ENCODE assay signal across 8 cellular contexts in the genomic region with DNA sequence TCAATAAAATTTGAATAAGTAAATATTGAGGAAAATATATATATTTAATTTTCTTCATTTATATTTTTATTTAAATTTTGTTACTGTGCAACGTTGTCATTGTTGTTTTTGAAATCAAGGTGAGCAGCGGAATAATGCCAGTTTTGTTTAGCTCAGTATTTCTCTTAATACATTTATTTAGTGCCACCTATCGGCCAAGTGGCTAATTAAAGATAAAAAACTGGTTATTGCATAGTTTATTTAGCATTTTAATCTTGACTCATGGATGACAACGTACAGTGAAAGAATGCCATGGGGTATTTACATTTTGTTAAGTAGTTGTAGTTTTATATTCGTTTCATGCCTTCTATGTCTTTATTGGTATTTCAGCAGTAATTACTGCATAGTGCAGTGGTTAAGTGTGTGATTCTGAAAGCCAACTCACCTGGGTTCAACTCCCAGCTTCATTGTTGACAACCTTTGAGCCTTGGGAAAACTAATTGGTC.
DNase-seq lines count a peak whose midpoint lies in the region; ATAC-seq and TF ChIP-seq lines count a peak whose summit lies in the region.

No MANE protein-coding gene starts in this region.

- CTCF ChIA-PET in A673 (lab: Charles Lee): interaction anchor here (0.7 to 1.3 kb wide), 6 partner anchors 39 to 573 kb away, joined by 3 to 11 read pairs (median 3); no protein-coding TSS in a partner anchor
- CTCF ChIA-PET in activated B cell treated with CpG ODN at 0.5 μM for 24 hours (lab: Charles Lee): interaction anchor here (0.6 to 1.7 kb wide), 11 partner anchors 18 to 718 kb away, joined by 3 to 9 read pairs (median 4); no protein-coding TSS in a partner anchor

- H3K9me3 Mint-ChIP-seq in activated B cell treated with CpG ODN at 0.5 μM for 24 hours: no peaks in the 10 kb centered on the region
- no peaks in the 10 kb centered on the region for H3K9me3 Mint-ChIP-seq in activated naive CD8-positive, alpha-beta T cell treated with anti-CD3 and anti-CD28 coated beads, Interleukin-2, amount 50 U/mL, for 24 hours

- intact Hi-C loops in A673 (cut with micrococcal nuclease; ENCODE audit: unreplicated experiment): loop anchor here (1.0 to 5.0 kb wide), 2 partner anchors 553 to 718 kb away; no protein-coding TSS in a partner anchor
- intact Hi-C loops in activated B cell treated with CpG ODN at 0.5 μM for 24 hours (cut with micrococcal nuclease): loop anchor here (1.0 to 5.0 kb wide), 4 partner anchors 553 to 1690 kb away; no protein-coding TSS in a partner anchor

- H3K27ac ChIP-seq in A673 (ENCODE audit: low read depth, low read length, poor library complexity, severe bottlenecking): no peak overlapping the region

- peaks cover 13% of the 10 kb centered on the region for H3K4me1 ChIP-seq in A673 (ENCODE audit: insufficient read depth, low read length, poor library complexity, severe bottlenecking)

- H3K27ac Mint-ChIP-seq in activated B cell treated with CpG ODN at 0.5 μM for 24 hours: no peak overlapping the region
- no peak overlapping the region for H3K27ac Mint-ChIP-seq in activated naive CD8-positive, alpha-beta T cell treated with anti-CD3 and anti-CD28 coated beads, Interleukin-2, amount 50 U/mL, for 24 hours

- ATAC-seq in activated B cell treated with CpG ODN at 0.5 μM for 24 hours (ENCODE audit: low read depth) (no peak), HG03457 (IDR thresholded peaks at IDR 0.05; ENCODE audit: unreplicated experiment) (no peak)
- ATAC-seq in activated naive CD8-positive, alpha-beta T cell treated with anti-CD3 and anti-CD28 coated beads, Interleukin-2, amount 50 U/mL, for 24 hours: no peak

- in situ Hi-C loops in GM13977 (cut with MboI; ENCODE audit: low pct_unique_long_range_greater_than_20kb, low sequenced_read_pairs, unreplicated experiment): no loop called here

- POLR2A ChIA-PET in A673 (lab: Charles Lee; ENCODE audit: low non-redundant PET): no interaction called here
- POLR2A ChIA-PET in activated B cell treated with CpG ODN at 0.5 μM for 24 hours (lab: Charles Lee): no interaction called here

- H3K27me3 Mint-ChIP-seq in activated B cell treated with CpG ODN at 0.5 μM for 24 hours: peaks cover 7% of the 10 kb centered on the region
- peaks cover 11% of the 10 kb centered on the region for H3K27me3 Mint-ChIP-seq in activated naive CD8-positive, alpha-beta T cell treated with anti-CD3 and anti-CD28 coated beads, Interleukin-2, amount 50 U/mL, for 24 hours

- no peaks in the 10 kb centered on the region for H3K4me1 Mint-ChIP-seq in activated B cell treated with CpG ODN at 0.5 μM for 24 hours
- H3K4me1 Mint-ChIP-seq in activated naive CD8-positive, alpha-beta T cell treated with anti-CD3 and anti-CD28 coated beads, Interleukin-2, amount 50 U/mL, for 24 hours: peaks cover 5% of the 10 kb centered on the region

- H3K36me3 Mint-ChIP-seq in activated B cell treated with CpG ODN at 0.5 μM for 24 hours (ENCODE audit: low read depth): no peaks in the 10 kb centered on the region
- no peaks in the 10 kb centered on the region for H3K36me3 Mint-ChIP-seq in activated naive CD8-positive, alpha-beta T cell treated with anti-CD3 and anti-CD28 coated beads, Interleukin-2, amount 50 U/mL, for 24 hours (ENCODE audit: low read depth)

- H3K4me3 ChIP-seq in A673 (ENCODE audit: low read depth, low read length, poor library complexity, severe bottlenecking) (no peak overlapping the region), kidney epithelial cell (ENCODE audit: low read depth, low read length) (no peak overlapping the region)

- no peak overlapping the region for H3K4me3 Mint-ChIP-seq in activated B cell treated with CpG ODN at 0.5 μM for 24 hours
- no peak overlapping the region for H3K4me3 Mint-ChIP-seq in activated naive CD8-positive, alpha-beta T cell treated with anti-CD3 and anti-CD28 coated beads, Interleukin-2, amount 50 U/mL, for 24 hours

- no peaks in the 10 kb centered on the region for H3K9me3 ChIP-seq in A673 (ENCODE audit: low read depth, low read length, poor library complexity, severe bottlenecking)

- TF ChIP-seq CTCF in A673 (conservative IDR thresholded peaks at IDR 0.05; ENCODE audit: low read depth, low read length): peak; percentile 64
- TF ChIP-seq CTCF in GM13977 (IDR thresholded peaks at IDR 0.05; ENCODE audit: extremely low read depth, insufficient read depth, missing control alignments): peak; percentile 64
- peak; percentile 71 for TF ChIP-seq CTCF in activated B cell treated with CpG ODN at 0.5 μM for 24 hours (IDR thresholded peaks at IDR 0.05)
- peak; percentile 47 for TF ChIP-seq CTCF in kidney epithelial cell (IDR thresholded peaks at IDR 0.05; ENCODE audit: insufficient read depth, low read length, poor library complexity, severe bottlenecking)

- peak; percentile 74 for DNase-seq in A673 (ENCODE audit: low spot score)
- DNase-seq in GM13977 (ENCODE audit: low spot score): peak; percentile 31
- peak; percentile 42 for DNase-seq in NCI-H128 (lab: John Stamatoyannopoulos, UW; ENCODE audit: unreplicated experiment)
- DNase-seq in activated B cell treated with CpG ODN at 0.5 μM for 24 hours: no peak
- DNase-seq in kidney epithelial cell (ENCODE audit: low read depth): no peak
- no peak for DNase-seq in activated naive CD8-positive, alpha-beta T cell treated with anti-CD3 and anti-CD28 coated beads, Interleukin-2, amount 50 U/mL, for 24 hours
- no peak for DNase-seq in putamen (ENCODE audit: low spot score)

- H3K27me3 ChIP-seq in A673 (replicated peaks; ENCODE audit: insufficient read depth, low read depth, low read length, poor library complexity) (no peaks in the 10 kb centered on the region), kidney epithelial cell (ENCODE audit: control insufficient read depth, insufficient read depth, low read length) (no peaks in the 10 kb centered on the region)

- H3K36me3 ChIP-seq in A673 (ENCODE audit: insufficient read depth, low read length, poor library complexity, severe bottlenecking) (no peaks in the 10 kb centered on the region), kidney epithelial cell (ENCODE audit: control insufficient read depth, insufficient read depth, low read length) (no peaks in the 10 kb centered on the region)

- BruUV-seq in A673 (replicated peaks; lab: Mats Ljungman, UMichigan): no TSS peak

Comparison
In these comparisons a context has a peak if more than half of its experiments do, and no peak if none do; other contexts are left out.
1. DNase-seq: peak in A673 (single experiment), GM13977 (single experiment) and NCI-H128 (single experiment); none in activated B cell treated with CpG ODN at 0.5 μM for 24 hours (single experiment), kidney epithelial cell (single experiment), activated naive CD8-positive, alpha-beta T cell treated with anti-CD3 and anti-CD28 coated beads, Interleukin-2, amount 50 U/mL, for 24 hours (single experiment) and putamen (single experiment).
2. Peak in every context shown above with its lines, with median percentiles within 50 percentile points of each other: CTCF ChIP-seq.